In the genomic region with DNA sequence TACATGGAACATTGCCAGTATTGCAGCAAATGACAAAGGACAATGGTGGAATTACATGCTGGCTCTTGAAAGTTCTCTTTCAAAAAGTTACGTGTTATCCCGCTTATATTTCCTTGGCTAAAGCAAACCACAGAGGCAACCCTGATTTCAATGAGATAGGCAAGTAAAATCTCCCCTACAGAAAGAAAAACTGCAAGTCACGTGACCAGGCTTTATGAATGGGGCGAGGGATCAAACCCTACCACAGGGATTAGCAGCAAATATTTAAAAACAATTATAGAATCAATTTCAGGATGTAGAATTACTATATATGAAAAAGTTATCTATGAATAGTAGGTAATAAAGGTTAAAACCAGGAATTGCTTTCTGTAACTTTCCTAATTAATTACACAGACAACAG, we compare ENCODE assay signal across 33 cellular contexts.
"Had no signal": no experiment of that assay in that cellular context is flagged by ENCODE, and none has a peak within 500 bp of the region (broad histone marks: within the 10 kb centered on the region; RNA-seq: fewer than 3 reads in every experiment).

No MANE protein-coding gene starts in this region.

- ATAC-seq: activated CD8-positive, alpha-beta T cell treated with anti-CD3 and anti-CD28 coated beads for 36 hours; activated naive CD4-positive, alpha-beta T cell treated with anti-CD3 and anti-CD28 coated beads, Interleukin-2, amount 50 U/mL, for 72 hours; activated T-cell treated with anti-CD3 and anti-CD28 coated beads, Interleukin-2, amount 50 U/mL, for 4 hours; activated T-cell treated with anti-CD3 and anti-CD28 coated beads, Interleukin-2, amount 50 U/mL, for 72 hours; activated T-helper 17 cell treated with anti-CD3 and anti-CD28 coated beads, Interleukin-2, amount 50 U/mL, for 72 hours; body of pancreas had no signal

- FAIRE-seq: astrocyte, TTC549 had no signal

- H3K4me3 ChIP-seq: adrenal gland, body of pancreas, breast epithelium had no signal

- H3K27ac ChIP-seq: adrenal gland, body of pancreas, brain microvascular endothelial cell, breast epithelium, VCaP had no signal

- H3K36me3 ChIP-seq: adrenal gland, brain microvascular endothelial cell, breast epithelium had no signal

- DNase-seq: activated B cell treated with CpG ODN at 0.5 μM for 24 hours; activated CD4-positive, alpha-beta memory T cell treated with anti-CD3 and anti-CD28 coated beads for 36 hours; activated CD4-positive, alpha-beta T cell treated with anti-CD3 and anti-CD28 coated beads for 4 hours; activated CD4-positive, alpha-beta T cell treated with anti-CD3 and anti-CD28 coated beads, Interleukin-2, amount 10 ng/mL, durations not matched to agents 24 days and 14 days; activated CD4-positive, alpha-beta T cell treated with anti-CD3 and anti-CD28 coated beads, Interleukin-2, amount 50 U/mL, for 1 hour; activated CD4-positive, alpha-beta T cell treated with anti-CD3 and anti-CD28 coated beads, Interleukin-2, amount 50 U/mL, for 4 hours; activated CD4-positive, CD25-positive, alpha-beta regulatory T cell treated with anti-CD3 and anti-CD28 coated beads, Interleukin-2, amount 50 U/mL, for 72 hours; activated CD8-positive, alpha-beta memory T cell treated with anti-CD3 and anti-CD28 coated beads, Interleukin-2, amount 50 U/mL, for 4 hours; activated CD8-positive, alpha-beta T cell treated with anti-CD3 and anti-CD28 coated beads for 36 hours; activated effector memory CD4-positive, alpha-beta T cell treated with anti-CD3 and anti-CD28 coated beads, Interleukin-2, amount 50 U/mL, for 16 hours; activated gamma-delta T cell treated with Interleukin-2 at 50 U/mL for 16 hours; activated naive CD4-positive, alpha-beta T cell; activated naive CD4-positive, alpha-beta T cell treated with anti-CD3 and anti-CD28 coated beads for 36 hours; activated naive CD4-positive, alpha-beta T cell treated with anti-CD3 and anti-CD28 coated beads, Interleukin-2, amount 50 U/mL, for 16 hours; activated naive CD8-positive, alpha-beta T cell treated with anti-CD3 and anti-CD28 coated beads for 36 hours; activated T-cell treated with anti-CD3 and anti-CD28 coated beads for 4 hours; activated T-cell treated with anti-CD3 and anti-CD28 coated beads, Interleukin-2, amount 50 U/mL, for 1 hour; activated T-cell treated with anti-CD3 and anti-CD28 coated beads, Interleukin-2, amount 50 U/mL, for 4 hours; activated T-cell treated with anti-CD3 and anti-CD28 coated beads, Interleukin-2, amount 50 U/mL, for 72 hours; adrenal gland; amniotic stem cell; aorta; body of pancreas; brain microvascular endothelial cell; central memory CD4-positive, alpha-beta T cell; T-helper 2 cell; T-helper 9 cell had no signal

- H3K27me3 ChIP-seq: adrenal gland, body of pancreas, brain microvascular endothelial cell, breast epithelium had no signal

- H3K4me1 ChIP-seq: adrenal gland, body of pancreas, breast epithelium had no signal

- H3K9me3 ChIP-seq: adrenal gland, body of pancreas, breast epithelium had no signal
